26 cellular contexts compared by ENCODE assay signal in the genomic region with DNA sequence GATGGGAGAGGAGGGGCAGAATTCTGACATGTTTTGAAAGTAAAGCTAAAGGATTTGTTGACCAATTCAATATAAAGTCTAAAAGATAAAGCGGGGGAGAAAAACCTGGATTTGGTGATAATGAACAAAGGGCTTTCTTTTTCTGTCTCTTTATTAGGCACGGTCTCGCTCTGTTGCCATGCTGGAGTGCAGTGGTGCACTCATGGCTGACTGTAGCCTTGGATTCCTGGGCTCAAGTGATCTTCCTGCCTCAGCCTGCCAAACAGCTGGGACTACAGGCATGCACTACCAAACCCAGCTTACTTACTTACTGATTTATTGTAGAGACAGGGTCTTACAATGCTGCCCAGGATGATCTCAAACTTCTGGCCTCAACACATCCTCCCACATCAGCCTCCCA. TPM values are rescaled to one million over a fixed set of nuclear protein-coding genes. Genes with fewer than 3 reads are reported as not detected.
A peak's percentile ranks its signal among the peaks of the same experiment; 100 is the strongest.
DNase-seq lines count a peak whose midpoint lies in the region; ATAC-seq and TF ChIP-seq lines count a peak whose summit lies in the region.
"Had no signal": no experiment of that assay in that cellular context is flagged by ENCODE, and none has a peak within 500 bp of the region (broad histone marks: within the 10 kb centered on the region; RNA-seq: fewer than 3 reads in every experiment).

No MANE protein-coding gene starts in this region.

- H3F3A ChIP-seq in GM23248 (ENCODE audit: insufficient read depth): peaks cover 58% of the 10 kb centered on the region

- TF ChIP-seq EP300 in esophagus muscularis mucosa (IDR thresholded peaks at IDR 0.05) (no peak), tibial nerve (IDR thresholded peaks at IDR 0.05) (no peak)

- H3K27ac Mint-ChIP-seq in activated CD4-positive, alpha-beta T cell treated with anti-CD3 and anti-CD28 coated beads for 36 hours: peak overlapping the region; percentile 61
- peak overlapping the region; percentile 67 for H3K27ac Mint-ChIP-seq in progenitor cell of endocrine pancreas
- H3K27ac Mint-ChIP-seq: memory B cell, natural killer cell, type B pancreatic cell had no signal

- H3K9me3 Mint-ChIP-seq in activated CD4-positive, alpha-beta T cell treated with anti-CD3 and anti-CD28 coated beads for 36 hours (ENCODE audit: low read depth): no peaks in the 10 kb centered on the region
- H3K9me3 Mint-ChIP-seq in progenitor cell of endocrine pancreas (ENCODE audit: low read depth): no peaks in the 10 kb centered on the region
- H3K9me3 Mint-ChIP-seq: memory B cell, natural killer cell, type B pancreatic cell had no signal

- TF ChIP-seq CTCF in esophagus muscularis mucosa (IDR thresholded peaks at IDR 0.05): no peak
- TF ChIP-seq CTCF in progenitor cell of endocrine pancreas (IDR thresholded peaks at IDR 0.05; ENCODE audit: unreplicated experiment): no peak
- no peak for TF ChIP-seq CTCF in tibial nerve (IDR thresholded peaks at IDR 0.05)

- H3K27ac ChIP-seq in GM23248 (no peak overlapping the region), esophagus muscularis mucosa (replicated peaks in 1 of 4) (peak overlapping the region in 3 of 4 donors; percentile 93 to 98 (median 97)), tibial nerve (no peak overlapping the region)
- H3K27ac ChIP-seq: 22Rv1, gastrocnemius medialis, skin epidermis had no signal

- no peak overlapping the region for H3K4me3 Mint-ChIP-seq in activated CD4-positive, alpha-beta T cell treated with anti-CD3 and anti-CD28 coated beads for 36 hours
- H3K4me3 Mint-ChIP-seq in progenitor cell of endocrine pancreas (ENCODE audit: low read depth): no peak overlapping the region
- H3K4me3 Mint-ChIP-seq: memory B cell, natural killer cell, type B pancreatic cell had no signal

- H3K36me3 ChIP-seq in GM23248 (ENCODE audit: low read depth): peaks cover 34% of the 10 kb centered on the region
- peaks cover 0 to 24% (median 17%) of the 10 kb centered on the region in 4 donors for H3K36me3 ChIP-seq in esophagus muscularis mucosa
- H3K36me3 ChIP-seq in tibial nerve: peaks cover 0 to 22% (median 17%) of the 10 kb centered on the region in 3 donors

- H4K20me1 ChIP-seq in GM23248 (ENCODE audit: insufficient read depth): no peaks in the 10 kb centered on the region; the same call in 1 of the 2 replicates

- POLR2A ChIA-PET in activated CD4-positive, alpha-beta T cell treated with anti-CD3 and anti-CD28 coated beads for 36 hours (lab: Charles Lee): no interaction called here

- no peaks in the 10 kb centered on the region for H3K27me3 Mint-ChIP-seq in activated CD4-positive, alpha-beta T cell treated with anti-CD3 and anti-CD28 coated beads for 36 hours
- no peaks in the 10 kb centered on the region for H3K27me3 Mint-ChIP-seq in progenitor cell of endocrine pancreas
- H3K27me3 Mint-ChIP-seq: memory B cell; stimulated activated naive CD8-positive, alpha-beta T cell treated with anti-CD3 and anti-CD28 coated beads, Interleukin-15, amount 100 ng/mL, for 72 hours; type B pancreatic cell had no signal

- no peaks in the 10 kb centered on the region for H3K27me3 ChIP-seq in GM23248 (replicated peaks; ENCODE audit: insufficient read depth)
- no peaks in the 10 kb centered on the region for H3K27me3 ChIP-seq in esophagus muscularis mucosa
- H3K27me3 ChIP-seq in tibial nerve: no peaks in the 10 kb centered on the region
- H3K27me3 ChIP-seq: gastrocnemius medialis had no signal

- H3K4me1 Mint-ChIP-seq in activated CD4-positive, alpha-beta T cell treated with anti-CD3 and anti-CD28 coated beads for 36 hours: peaks cover 76% of the 10 kb centered on the region
- peaks cover 28% of the 10 kb centered on the region for H3K4me1 Mint-ChIP-seq in progenitor cell of endocrine pancreas (ENCODE audit: low read depth)

- intact Hi-C loops in activated CD4-positive, alpha-beta T cell treated with anti-CD3 and anti-CD28 coated beads for 36 hours (cut with DNase I, micrococcal nuclease): no loop called here
- intact Hi-C loops in esophagus muscularis mucosa (cut with DNase I): no loop called here

- CTCF ChIA-PET in activated CD4-positive, alpha-beta T cell treated with anti-CD3 and anti-CD28 coated beads for 36 hours (lab: Charles Lee): no interaction called here

- H3K36me3 Mint-ChIP-seq in activated CD4-positive, alpha-beta T cell treated with anti-CD3 and anti-CD28 coated beads for 36 hours (ENCODE audit: low read depth): peaks cover 50% of the 10 kb centered on the region
- H3K36me3 Mint-ChIP-seq in progenitor cell of endocrine pancreas (ENCODE audit: insufficient read depth): peaks cover 19% of the 10 kb centered on the region
- H3K36me3 Mint-ChIP-seq: natural killer cell had no signal

- no peak overlapping the region for H2AFZ ChIP-seq in GM23248

- WGBS in GM23248 (ENCODE audit: low coverage in 1 of 2, low lambda C conversion rate in 2 of 2, missing lambda C conversion rate in 2 of 2), 2 experiments: 85 to 87% methylated on average over 3 of the region's 3 CpGs
- WGBS in esophagus muscularis mucosa: 85% methylated on average over 3 of the region's 3 CpGs
- 94 to 95% methylated on average over 3 of the region's 3 CpGs for WGBS in tibial nerve, 2 donors

- in situ Hi-C loops in GM23248 (cut with MboI): no loop called here

- DNase-seq in activated CD4-positive, alpha-beta T cell treated with anti-CD3 and anti-CD28 coated beads for 36 hours: no peak
- no peak for DNase-seq in activated CD4-positive, alpha-beta T cell treated with anti-CD3 and anti-CD28 coated beads, Interleukin-2, amount 50 U/mL, for 1 hour
- no peak for DNase-seq in GM23248
- DNase-seq in esophagus muscularis mucosa (ENCODE audit: extremely low spot score): no peak
- DNase-seq in progenitor cell of endocrine pancreas (ENCODE audit: low spot score, unreplicated experiment): no peak
- no peak for DNase-seq in tibial nerve (ENCODE audit: low spot score in 2 of 2)
- DNase-seq in NCI-H2081 (lab: John Stamatoyannopoulos, UW): no peak
- DNase-seq: AML-193; cerebellar nuclear complex; gastrocnemius medialis; KBM-7; natural killer cell; NCI-H1694; NCI-H748 treated with DMSO at 0.1 percent for 48 hours; OCI-M1; stimulated activated CD4-positive, alpha-beta T cell treated with anti-CD3 and anti-CD28 coated beads, Interleukin-2, amount 100 ng/mL, for 24 hours; stimulated activated naive CD8-positive, alpha-beta T cell treated with anti-CD3 and anti-CD28 coated beads, Interleukin-15, amount 100 ng/mL, for 72 hours; SW 1271 had no signal

- H3K4me3 ChIP-seq in GM23248 (no peak overlapping the region), esophagus muscularis mucosa (no peak overlapping the region), tibial nerve (no peak overlapping the region)
- H3K4me3 ChIP-seq: gastrocnemius medialis, GM12878, skin epidermis had no signal

- peaks cover 94% of the 10 kb centered on the region for H3K79me2 ChIP-seq in GM23248 (ENCODE audit: insufficient read depth)

- H3K9ac ChIP-seq in GM23248: no peak overlapping the region

- H3K9me3 ChIP-seq in GM23248 (ENCODE audit: low read depth): no peaks in the 10 kb centered on the region
- no peaks in the 10 kb centered on the region for H3K9me3 ChIP-seq in esophagus muscularis mucosa
- no peaks in the 10 kb centered on the region for H3K9me3 ChIP-seq in tibial nerve
- H3K9me3 ChIP-seq: gastrocnemius medialis had no signal

- peak overlapping the region; percentile 11 for H3K4me2 ChIP-seq in GM23248 (ENCODE audit: unreplicated experiment)

- TF ChIP-seq POLR2A in esophagus muscularis mucosa (IDR thresholded peaks at IDR 0.05; ENCODE audit: low read depth): no peak
- no peak for TF ChIP-seq POLR2A in tibial nerve (IDR thresholded peaks at IDR 0.05)

- H3K9me2 ChIP-seq in GM23248 (ENCODE audit: insufficient read depth): no peaks in the 10 kb centered on the region

- no peak for ATAC-seq in activated CD4-positive, alpha-beta T cell treated with anti-CD3 and anti-CD28 coated beads for 36 hours
- no peak for ATAC-seq in HG02678 (IDR thresholded peaks at IDR 0.05; ENCODE audit: unreplicated experiment)
- ATAC-seq: esophagus mucosa; gastrocnemius medialis; GM12878; natural killer cell; Right ventricle myocardium inferior; stimulated activated naive CD8-positive, alpha-beta T cell treated with anti-CD3 and anti-CD28 coated beads, Interleukin-15, amount 100 ng/mL, for 72 hours had no signal

- peaks cover 41% of the 10 kb centered on the region for H3K4me1 ChIP-seq in GM23248 (ENCODE audit: insufficient read depth)
- H3K4me1 ChIP-seq in esophagus muscularis mucosa: peaks cover 13 to 78% (median 74%) of the 10 kb centered on the region in 4 donors
- H3K4me1 ChIP-seq in tibial nerve: peaks cover 0 to 21% (median 4%) of the 10 kb centered on the region in 4 donors

RNA-seq across cellular contexts. Expression of gene CDR2, which starts 7.5 kb away (rescaled TPM):
- total RNA-seq in activated CD4-positive, alpha-beta T cell treated with anti-CD3 and anti-CD28 coated beads for 36 hours: 10 to 100 TPM; 29.5 to 33.7 TPM
- total RNA-seq in GM23248 (2014; rRNA removed; shearing (Covaris generic)): 36.0 and 45.6 TPM in 2 replicates
- polyA plus RNA-seq in GM23248 (2016; fragmentation: Nextera tagmentation; extraction: Ambion mirVana): 25.1 and 26.7 TPM in 2 replicates
- total RNA-seq in esophagus muscularis mucosa (10 to 100 TPM; 37.0 to 54.0 (median 39.5) TPM), progenitor cell of endocrine pancreas (16.6 and 17.7 TPM in 2 replicates), tibial nerve (10 to 100 TPM; 16.4 to 25.1 (median 18.7) TPM)

Comparison
In these comparisons a context has a peak if more than half of its experiments do, and no peak if none do; other contexts are left out.
1. H3K27ac ChIP-seq: peak in esophagus muscularis mucosa (3 of 4); none in GM23248 (single experiment) and tibial nerve (0 of 4).